28 cellular contexts compared by ENCODE assay signal in the genomic region with DNA sequence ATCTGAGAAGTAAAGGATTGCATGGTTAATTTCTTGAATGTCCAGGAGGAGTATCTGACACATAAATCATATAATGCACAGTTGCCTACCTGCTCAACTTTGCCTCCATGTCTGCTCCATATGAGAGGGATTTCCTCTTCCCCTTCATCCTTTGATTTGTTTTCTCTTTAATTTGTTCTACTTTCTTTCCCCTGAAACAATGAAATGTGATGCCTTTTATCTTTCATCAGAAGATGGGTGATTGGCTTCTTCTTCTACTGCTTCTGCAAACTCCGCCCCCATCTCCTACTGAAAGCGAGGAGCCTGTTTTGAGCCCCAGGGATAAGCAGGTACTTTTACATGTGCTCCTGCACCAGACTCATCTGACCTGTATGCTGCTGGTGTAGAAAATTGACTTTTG.
"Had no signal": no experiment of that assay in that cellular context is flagged by ENCODE, and none has a peak within 500 bp of the region (broad histone marks: within the 10 kb centered on the region; RNA-seq: fewer than 3 reads in every experiment).

No MANE protein-coding gene starts in this region.

- H3K36me3 Mint-ChIP-seq: memory B cell; mesothelial cell of epicardium; neural progenitor cell; stimulated activated effector memory CD8-positive, alpha-beta T cell treated with anti-CD3 and anti-CD28 coated beads, Interleukin-12 subunit alpha, Interleukin-12 subunit beta, amount 100 ng/mL, for 72 hours had no signal

- H3K9me3 ChIP-seq: gastroesophageal sphincter, heart left ventricle, mucosa of descending colon, psoas muscle, sigmoid colon, stomach, thyroid gland, vagina had no signal

- FAIRE-seq: kidney had no signal

- H3K9ac ChIP-seq: neural progenitor cell had no signal

- H3K4me1 ChIP-seq: gastroesophageal sphincter, psoas muscle, sigmoid colon, stomach, thyroid gland, vagina had no signal

- H3K4me3 ChIP-seq: dorsolateral prefrontal cortex, gastroesophageal sphincter, heart left ventricle, hepatocyte, lung, mucosa of descending colon, neural progenitor cell, psoas muscle, sigmoid colon, stomach, thyroid gland, vagina had no signal

- H3K4me3 Mint-ChIP-seq: memory B cell; mesothelial cell of epicardium; naive thymus-derived CD4-positive, alpha-beta T cell; nephron; neural progenitor cell; stimulated activated effector memory CD8-positive, alpha-beta T cell treated with anti-CD3 and anti-CD28 coated beads, Interleukin-12 subunit alpha, Interleukin-12 subunit beta, amount 100 ng/mL, for 72 hours had no signal

- H3K27me3 Mint-ChIP-seq: memory B cell had no signal

- H3K79me2 ChIP-seq: hepatocyte had no signal

- H3K27ac ChIP-seq: dorsolateral prefrontal cortex, epithelial cell of prostate, gastroesophageal sphincter, heart left ventricle, hepatocyte, neural progenitor cell, psoas muscle, sigmoid colon, stomach, thyroid gland, vagina had no signal

- H3K36me3 ChIP-seq: gastroesophageal sphincter, heart left ventricle, neural progenitor cell, sigmoid colon, stomach, thyroid gland, vagina had no signal

- H3K4me1 Mint-ChIP-seq: mesothelial cell of epicardium, nephron had no signal

- H3K27ac Mint-ChIP-seq: memory B cell; mesothelial cell of epicardium; naive thymus-derived CD4-positive, alpha-beta T cell; nephron; neural progenitor cell; stimulated activated effector memory CD8-positive, alpha-beta T cell treated with anti-CD3 and anti-CD28 coated beads, Interleukin-12 subunit alpha, Interleukin-12 subunit beta, amount 100 ng/mL, for 72 hours had no signal

- H2AFZ ChIP-seq: hepatocyte, neural progenitor cell had no signal

- ATAC-seq: esophagus mucosa; gastroesophageal sphincter; heart left ventricle; left lobe of liver; mucosa of descending colon; naive thymus-derived CD4-positive, alpha-beta T cell; psoas muscle; right cardiac atrium; stimulated activated effector memory CD8-positive, alpha-beta T cell treated with anti-CD3 and anti-CD28 coated beads, Interleukin-12 subunit alpha, Interleukin-12 subunit beta, amount 100 ng/mL, for 72 hours had no signal

- H3K27me3 ChIP-seq: heart left ventricle, neural progenitor cell, sigmoid colon, thyroid gland, vagina had no signal

- DNase-seq: dorsolateral prefrontal cortex; effector CD4-positive, alpha-beta T cell; foreskin fibroblast; heart left ventricle; kidney; mucosa of descending colon; naive thymus-derived CD4-positive, alpha-beta T cell; psoas muscle; right cardiac atrium; sigmoid colon; stimulated activated CD4-positive, alpha-beta T cell treated with anti-CD3 and anti-CD28 coated beads, Interleukin-2, amount 100 ng/mL, for 24 hours; stimulated activated CD4-positive, alpha-beta T cell treated with anti-CD3 and anti-CD28 coated beads, Interleukin-4, amount 100 ng/mL, for 24 hours; stimulated activated naive CD4-positive, alpha-beta T cell treated with Interleukin-2 at 50 U/mL for 16 hours; stomach; thyroid gland; trophoblast cell had no signal

- H3K4me2 ChIP-seq: hepatocyte, neural progenitor cell had no signal

- H3K9me3 Mint-ChIP-seq: nephron; neural progenitor cell; stimulated activated effector memory CD8-positive, alpha-beta T cell treated with anti-CD3 and anti-CD28 coated beads, Interleukin-12 subunit alpha, Interleukin-12 subunit beta, amount 100 ng/mL, for 72 hours had no signal
